ENCODE assay signal across 10 cellular contexts in genomic region chr9:135971892-135972291, GRCh38. TPM values are rescaled to one million over a fixed set of nuclear protein-coding genes. Genes with fewer than 3 reads are reported as not detected.
DNase-seq lines count a peak whose midpoint lies in the region; ATAC-seq, FAIRE-seq and TF ChIP-seq lines count a peak whose summit lies in the region.
"Had no signal": no experiment of that assay in that cellular context is flagged by ENCODE, and none has a peak within 500 bp of the region (broad histone marks: within the 10 kb centered on the region; RNA-seq: fewer than 3 reads in every experiment).

No MANE protein-coding gene starts in this region.

- POLR2A ChIA-PET in CD4-positive, alpha-beta memory T cell (lab: Charles Lee; ENCODE audit: partially characterized antibody): no interaction called here
- POLR2A ChIA-PET in HepG2 (lab: Yijun Ruan, JAX): no interaction called here

- in situ Hi-C loops in HepG2 (cut with HindIII; ENCODE audit: extremely low pct_ligation_motif_present, low pct_unique_long_range_greater_than_20kb) (no loop called here), gastrocnemius medialis (cut with MboI; ENCODE audit: low sequenced_read_pairs in 4 of 4) (no loop called here)

- peaks cover 10% of the 10 kb centered on the region; the same call in 1 of the 2 replicates for H4K20me1 ChIP-seq in HepG2 (ENCODE audit: insufficient read depth, low read length)

- H3K79me2 ChIP-seq in HepG2 (ENCODE audit: insufficient read depth, low read length): no peaks in the 10 kb centered on the region

- no peak overlapping the region for H3K9ac ChIP-seq in HepG2 (ENCODE audit: insufficient read depth, low read depth, low read length)

- H3K27me3 ChIP-seq in CD4-positive, alpha-beta memory T cell (ENCODE audit: insufficient read depth, low read length): no peaks in the 10 kb centered on the region
- H3K27me3 ChIP-seq in HepG2 (ENCODE audit: control insufficient read depth in 1 of 2, insufficient read depth in 2 of 2, low read length in 2 of 2) (peaks cover 2 to 26% of the 10 kb centered on the region in 2 experiments; a peak in 3 of 5 replicates), MG63 (no peaks in the 10 kb centered on the region), WERI-Rb-1 (ENCODE audit: insufficient read depth, low read depth, severe bottlenecking) (no peaks in the 10 kb centered on the region), gastrocnemius medialis (no peaks in the 10 kb centered on the region)

- peaks cover 4 to 7% of the 10 kb centered on the region in 2 donors for H3K27me3 Mint-ChIP-seq in CD4-positive, alpha-beta memory T cell
- peaks cover 4% of the 10 kb centered on the region for H3K27me3 Mint-ChIP-seq in activated T-helper 1 cell treated with anti-CD3 and anti-CD28 coated beads, Interleukin-12 subunit alpha, Interleukin-12 subunit beta, Interleukin-2, Interleukin-4 antibody, amounts not matched to agents 30 ng/mL and 10 ng/mL and 1 ng/mL, durations not matched to agents 14 hours and 24 hours and 36 hours (ENCODE audit: insufficient read depth)

- no peak overlapping the region for H3K4me3 Mint-ChIP-seq in CD4-positive, alpha-beta memory T cell
- no peak overlapping the region for H3K4me3 Mint-ChIP-seq in activated T-helper 1 cell treated with anti-CD3 and anti-CD28 coated beads, Interleukin-12 subunit alpha, Interleukin-12 subunit beta, Interleukin-2, Interleukin-4 antibody, amounts not matched to agents 30 ng/mL and 10 ng/mL and 1 ng/mL, durations not matched to agents 14 hours and 24 hours and 36 hours

- no peak overlapping the region for H3K4me2 ChIP-seq in HepG2 (ENCODE audit: low read depth, low read length)

- TF ChIP-seq CTCF in HepG2 (CRISPR knock-in tag; IDR thresholded peaks at IDR 0.05): no peak
- TF ChIP-seq CTCF in WERI-Rb-1 (IDR thresholded peaks at IDR 0.05; ENCODE audit: low read depth, low read length): no peak
- no peak for TF ChIP-seq CTCF in gastrocnemius medialis (IDR thresholded peaks at IDR 0.05 in 4 of 5, conservative IDR thresholded peaks at IDR 0.05 in 1 of 5)

- H3K27ac ChIP-seq in CD4-positive, alpha-beta memory T cell (ENCODE audit: low read depth, low read length): no peak overlapping the region
- no peak overlapping the region for H3K27ac ChIP-seq in HepG2 (ENCODE audit: extremely low read length, insufficient read depth, low read length)
- H3K27ac ChIP-seq in WERI-Rb-1: no peak overlapping the region
- H3K27ac ChIP-seq in gastrocnemius medialis: no peak overlapping the region

- H3K4me1 ChIP-seq in CD4-positive, alpha-beta memory T cell (ENCODE audit: insufficient read depth, low read length): peaks cover 10% of the 10 kb centered on the region
- H3K4me1 ChIP-seq in HepG2 (ENCODE audit: insufficient read depth, low read length): no peaks in the 10 kb centered on the region
- peaks cover 0 to 5% of the 10 kb centered on the region in 2 donors for H3K4me1 ChIP-seq in gastrocnemius medialis

- no peaks in the 10 kb centered on the region for H3K9me3 ChIP-seq in CD4-positive, alpha-beta memory T cell (ENCODE audit: control insufficient read depth in 1 of 2, low read length in 2 of 2)
- H3K9me3 ChIP-seq in HepG2 (ENCODE audit: low read length) (no peaks in the 10 kb centered on the region), MG63 (no peaks in the 10 kb centered on the region), WERI-Rb-1 (ENCODE audit: severe bottlenecking) (no peaks in the 10 kb centered on the region), gastrocnemius medialis (no peaks in the 10 kb centered on the region)

- H3K36me3 Mint-ChIP-seq in CD4-positive, alpha-beta memory T cell: peaks cover 0 to 1% of the 10 kb centered on the region in 2 donors
- no peaks in the 10 kb centered on the region for H3K36me3 Mint-ChIP-seq in activated T-helper 1 cell treated with anti-CD3 and anti-CD28 coated beads, Interleukin-12 subunit alpha, Interleukin-12 subunit beta, Interleukin-2, Interleukin-4 antibody, amounts not matched to agents 30 ng/mL and 10 ng/mL and 1 ng/mL, durations not matched to agents 14 hours and 24 hours and 36 hours (ENCODE audit: low read depth)

- peak; percentile 42 for FAIRE-seq in HepG2 (lab: Jason Lieb, UNC)
- FAIRE-seq: islet of Langerhans had no signal

- DNase-seq in CD4-positive, alpha-beta memory T cell: peak; percentile 46 to 69 (median 52)
- DNase-seq in NCI-H1048 (lab: John Stamatoyannopoulos, UW) (peak; percentile 73), HepG2 (ENCODE audit: low spot score) (peak; percentile 71), MG63 (no peak), WERI-Rb-1 (no peak), gastrocnemius medialis (no peak), NCI-H1092 treated with DMSO at 0.1 percent for 48 hours (lab: John Stamatoyannopoulos, UW) (no peak)
- peak; percentile 32 for DNase-seq in activated T-helper 1 cell treated with anti-CD3 and anti-CD28 coated beads, Interleukin-12 subunit alpha, Interleukin-12 subunit beta, Interleukin-2, Interleukin-4 antibody, amounts not matched to agents 30 ng/mL and 10 ng/mL and 1 ng/mL, durations not matched to agents 14 hours and 24 hours and 36 hours (ENCODE audit: low spot score)
- DNase-seq: COR-L47 had no signal

- peaks cover 0 to 4% (median 0%) of the 10 kb centered on the region in 8 donors for H3K9me3 Mint-ChIP-seq in CD4-positive, alpha-beta memory T cell
- H3K9me3 Mint-ChIP-seq in activated T-helper 1 cell treated with anti-CD3 and anti-CD28 coated beads, Interleukin-12 subunit alpha, Interleukin-12 subunit beta, Interleukin-2, Interleukin-4 antibody, amounts not matched to agents 30 ng/mL and 10 ng/mL and 1 ng/mL, durations not matched to agents 14 hours and 24 hours and 36 hours: no peaks in the 10 kb centered on the region

- intact Hi-C loops in CD4-positive, alpha-beta memory T cell (cut with micrococcal nuclease): no loop called here
- intact Hi-C loops in activated T-helper 1 cell treated with anti-CD3 and anti-CD28 coated beads, Interleukin-12 subunit alpha, Interleukin-12 subunit beta, Interleukin-2, Interleukin-4 antibody, amounts not matched to agents 30 ng/mL and 10 ng/mL and 1 ng/mL, durations not matched to agents 14 hours and 24 hours and 36 hours (cut with micrococcal nuclease): loop anchor here (10.0 kb wide), 1 partner anchor 267 kb away; the partner anchor contains the start of gene KCNT1
- intact Hi-C loops in HepG2 (cut with micrococcal nuclease; ENCODE audit: unreplicated experiment) (no loop called here), gastrocnemius medialis (cut with DNase I; ENCODE audit: low total_unique reads) (no loop called here)

- no peak for TF ChIP-seq POLR2A in HepG2 (IDR thresholded peaks at IDR 0.05; ENCODE audit: insufficient read depth in 1 of 2, low read depth in 2 of 2, low read length in 2 of 2)
- no peak for TF ChIP-seq POLR2A in gastrocnemius medialis (IDR thresholded peaks at IDR 0.05)

- BruUV-seq in HepG2 (replicated peaks; lab: Mats Ljungman, UMichigan): no TSS peak

- H3K4me1 Mint-ChIP-seq in CD4-positive, alpha-beta memory T cell: peaks cover 6 to 9% (median 7%) of the 10 kb centered on the region in 4 donors
- peaks cover 9% of the 10 kb centered on the region for H3K4me1 Mint-ChIP-seq in activated T-helper 1 cell treated with anti-CD3 and anti-CD28 coated beads, Interleukin-12 subunit alpha, Interleukin-12 subunit beta, Interleukin-2, Interleukin-4 antibody, amounts not matched to agents 30 ng/mL and 10 ng/mL and 1 ng/mL, durations not matched to agents 14 hours and 24 hours and 36 hours (ENCODE audit: low read depth)

- ATAC-seq in HepG2 (peak; percentile 67), gastrocnemius medialis (no peak)

- peak overlapping the region in 1 of 7 donors; percentile 28 for H3K27ac Mint-ChIP-seq in CD4-positive, alpha-beta memory T cell
- no peak overlapping the region for H3K27ac Mint-ChIP-seq in activated T-helper 1 cell treated with anti-CD3 and anti-CD28 coated beads, Interleukin-12 subunit alpha, Interleukin-12 subunit beta, Interleukin-2, Interleukin-4 antibody, amounts not matched to agents 30 ng/mL and 10 ng/mL and 1 ng/mL, durations not matched to agents 14 hours and 24 hours and 36 hours

- H2AFZ ChIP-seq in HepG2 (ENCODE audit: low read length): no peak overlapping the region

- TF ChIP-seq EP300 in HepG2 (IDR thresholded peaks at IDR 0.05; ENCODE audit: low read depth in 2 of 2, low read length in 2 of 2): 0 out of 4 replicates have a peak, but pooled peaks of 1 of the 2 experiments have one; percentile 24
- TF ChIP-seq EP300 in HepG2 (CRISPR knock-in tag; IDR thresholded peaks at IDR 0.05; ENCODE audit: borderline replicate concordance): peak; percentile 65; the same call in 1 of the 2 replicates

- no peaks in the 10 kb centered on the region for H3K36me3 ChIP-seq in CD4-positive, alpha-beta memory T cell (ENCODE audit: insufficient read depth, low read length)
- H3K36me3 ChIP-seq in HepG2 (replicated peaks in 1 of 2; ENCODE audit: control insufficient read depth in 1 of 2, insufficient read depth in 2 of 2, low read length in 2 of 2): no peaks in the 10 kb centered on the region
- H3K36me3 ChIP-seq in MG63: no peaks in the 10 kb centered on the region
- H3K36me3 ChIP-seq in WERI-Rb-1: no peaks in the 10 kb centered on the region
- no peaks in the 10 kb centered on the region for H3K36me3 ChIP-seq in gastrocnemius medialis

- no peak overlapping the region for H3K4me3 ChIP-seq in CD4-positive, alpha-beta memory T cell (ENCODE audit: low read length in 2 of 2)
- no peak overlapping the region for H3K4me3 ChIP-seq in HepG2 (replicated peaks in 1 of 3; ENCODE audit: insufficient read depth in 1 of 3, low read depth in 2 of 3, low read length in 3 of 3)
- no peak overlapping the region for H3K4me3 ChIP-seq in MG63
- H3K4me3 ChIP-seq in WERI-Rb-1 (ENCODE audit: low read depth, low read length): no peak overlapping the region
- H3K4me3 ChIP-seq in gastrocnemius medialis: no peak overlapping the region

- TF ChIP-seq RAD21 in HepG2 (CRISPR knock-in tag; IDR thresholded peaks at IDR 0.05): peak; percentile 40; the same call in 1 of the 2 replicates

- 7% methylated on average over 3 of the region's 13 CpGs for WGBS in HepG2 (ENCODE audit: low lambda C conversion rate)

- CTCF ChIA-PET in CD4-positive, alpha-beta memory T cell (lab: Charles Lee; ENCODE audit: partially characterized antibody): interaction anchor here (2.0 kb wide), 1 partner anchor 150 kb away, joined by 10 read pairs; no protein-coding TSS in a partner anchor
- CTCF ChIA-PET in HepG2 (lab: Yijun Ruan, JAX; ENCODE audit: low intra/inter-chr PET ratio, low total read pairs): no interaction called here

RNA-seq across cellular contexts. Expression of gene UBAC1, which starts 10.7 kb away (rescaled TPM):
- 10 to 100 TPM; 28.4 to 32.8 TPM for total RNA-seq in CD4-positive, alpha-beta memory T cell
- 10 to 100 TPM; 23.0 to 27.7 TPM for polyA plus RNA-seq in CD4-positive, alpha-beta memory T cell
- total RNA-seq in activated T-helper 1 cell treated with anti-CD3 and anti-CD28 coated beads, Interleukin-12 subunit alpha, Interleukin-12 subunit beta, Interleukin-2, Interleukin-4 antibody, amounts not matched to agents 30 ng/mL and 10 ng/mL and 1 ng/mL, durations not matched to agents 14 hours and 24 hours and 36 hours: 41.9 and 42.0 TPM in 2 replicates
- total RNA-seq in HepG2 (2016; rRNA removed; fragmentation: Illumina TruSeq; extraction: Trizol) (28.7 and 32.2 TPM in 2 replicates), gastrocnemius medialis (100 to 1,000 TPM; 218 to 263 (median 248) TPM)
- 64.3 and 65.0 TPM in 2 replicates for total RNA-seq in HepG2 (2016; cell fraction: cytosol; rRNA removed; fragmentation: Illumina TruSeq; extraction: Trizol; ENCODE audit: low read depth)
- total RNA-seq in HepG2 (2016; cell fraction: insoluble cytoplasmic fraction; rRNA removed; fragmentation: Illumina TruSeq; extraction: Trizol): 24.0 and 31.6 TPM in 2 replicates
- 72.1 and 78.0 TPM in 2 replicates for total RNA-seq in HepG2 (2016; cell fraction: membrane; rRNA removed; fragmentation: Illumina TruSeq; extraction: Trizol)
- total RNA-seq in HepG2 (2016; cell fraction: nucleus; rRNA removed; fragmentation: Illumina TruSeq; extraction: Trizol): 18.2 and 19.5 TPM in 2 replicates
- 30.2 and 34.1 TPM in 2 replicates for polyA plus RNA-seq in HepG2 (2011; rRNA removed)
- 21.2 and 27.8 TPM in 2 replicates for polyA plus RNA-seq in HepG2 (2011; cell fraction: cytosol; rRNA removed)
- 62.0 and 64.4 TPM in 2 replicates for polyA plus RNA-seq in HepG2 (2011; cell fraction: nucleus; rRNA removed)
- polyA plus RNA-seq in HepG2 (2012): 11.8 and 12.0 TPM in 2 replicates
- 61.3 and 64.0 TPM in 2 replicates for polyA plus RNA-seq in HepG2 (2016; cell fraction: cytosol; fragmentation: Illumina TruSeq; extraction: Trizol; ENCODE audit: low read depth)
- 30.7 and 32.1 TPM in 2 replicates for polyA plus RNA-seq in HepG2 (2016; cell fraction: insoluble cytoplasmic fraction; fragmentation: Illumina TruSeq; extraction: Trizol; ENCODE audit: low read depth)
- 65.3 TPM in 2 replicates for polyA plus RNA-seq in HepG2 (2016; cell fraction: membrane; fragmentation: Illumina TruSeq; extraction: Trizol; ENCODE audit: low read depth)
- polyA plus RNA-seq in HepG2 (2016; cell fraction: nucleus; fragmentation: Illumina TruSeq; extraction: Trizol; ENCODE audit: insufficient read depth, low read depth): 36.3 and 39.7 TPM in 2 replicates
- polyA minus RNA-seq in HepG2 (2011; rRNA and poly(A)+ RNA removed; ENCODE audit: low replicate concordance): 13.4 and 58.0 TPM in 2 replicates
- 6.0 and 8.0 TPM in 2 replicates for polyA minus RNA-seq in HepG2 (2011; cell fraction: cytosol; rRNA and poly(A)+ RNA removed)
- polyA minus RNA-seq in HepG2 (2011; cell fraction: nucleus; rRNA and poly(A)+ RNA removed): 11.2 and 18.6 TPM in 2 replicates
- total RNA-seq in MG63 (2014; rRNA removed; shearing (Covaris generic); ENCODE audit: low replicate concordance): 49.9 and 81.3 TPM in 2 replicates

Comparison
In these comparisons a context has a peak if more than half of its experiments do, and no peak if none do; other contexts are left out.
1. DNase-seq: peak in CD4-positive, alpha-beta memory T cell (5 of 5), NCI-H1048 (single experiment), activated T-helper 1 cell treated with anti-CD3 and anti-CD28 coated beads, Interleukin-12 subunit alpha, Interleukin-12 subunit beta, Interleukin-2, Interleukin-4 antibody, amounts not matched to agents 30 ng/mL and 10 ng/mL and 1 ng/mL, durations not matched to agents 14 hours and 24 hours and 36 hours (single experiment) and HepG2 (single experiment); none in MG63 (single experiment), WERI-Rb-1 (single experiment), gastrocnemius medialis (0 of 2) and NCI-H1092 treated with DMSO at 0.1 percent for 48 hours (single experiment).